In genomic region chr20:40506567-40506966, GRCh38 we compare ENCODE assay signal across 1 cellular context.
TF ChIP-seq lines count a peak whose summit lies in the region.

No MANE protein-coding gene starts in this region.

TF ChIP-seq in HepG2, 621 proteins besides CTCF, POLR2A, EP300 and RAD21 (continued from another document):
- no peak for TF ChIP-seq BCLAF1 (IDR thresholded peaks at IDR 0.05)
- TF ChIP-seq SALL1 (CRISPR knock-in tag; IDR thresholded peaks at IDR 0.05): 0 out of 2 replicates have a peak, but pooled peaks have one; percentile 20
- no peak for TF ChIP-seq IKZF5 (CRISPR knock-in tag; IDR thresholded peaks at IDR 0.05)
- no peak for TF ChIP-seq GMEB2 (CRISPR knock-in tag; IDR thresholded peaks at IDR 0.05; ENCODE audit: low read depth)
- no peak for TF ChIP-seq ZBTB33 (CRISPR knock-in tag; IDR thresholded peaks at IDR 0.05)
- TF ChIP-seq FOSL1 (CRISPR knock-in tag; IDR thresholded peaks at IDR 0.05; ENCODE audit: borderline replicate concordance): peak; percentile 53; the same call in 1 of the 2 replicates
- TF ChIP-seq USF2 (IDR thresholded peaks at IDR 0.05; ENCODE audit: low read depth, low read length): peak; percentile 97
- TF ChIP-seq USF2 (CRISPR knock-in tag; IDR thresholded peaks at IDR 0.05; ENCODE audit: borderline replicate concordance): peak; percentile 85; the same call in 1 of the 2 replicates
- no peak for TF ChIP-seq ZNF841 (CRISPR knock-in tag; IDR thresholded peaks at IDR 0.05; ENCODE audit: borderline replicate concordance)
- no peak for TF ChIP-seq NFRKB (IDR thresholded peaks at IDR 0.05)
- no peak for TF ChIP-seq ESRRA (CRISPR knock-in tag; IDR thresholded peaks at IDR 0.05; ENCODE audit: low read depth)
- no peak for TF ChIP-seq HNF4A (CRISPR knock-in tag; IDR thresholded peaks at IDR 0.05)
- TF ChIP-seq HOXA9 (CRISPR knock-in tag; IDR thresholded peaks at IDR 0.05; ENCODE audit: borderline replicate concordance): no peak
- no peak for TF ChIP-seq ZNF281 (CRISPR knock-in tag; IDR thresholded peaks at IDR 0.05; ENCODE audit: borderline replicate concordance)
- TF ChIP-seq NR3C1 (CRISPR knock-in tag; IDR thresholded peaks at IDR 0.05): no peak
- TF ChIP-seq ZNF383 (CRISPR knock-in tag; IDR thresholded peaks at IDR 0.05; ENCODE audit: borderline replicate concordance): no peak
- TF ChIP-seq DZIP1 (CRISPR knock-in tag; IDR thresholded peaks at IDR 0.05): no peak
- TF ChIP-seq ARID5B (CRISPR knock-in tag; IDR thresholded peaks at IDR 0.05): no peak
- no peak for TF ChIP-seq NFKB2 (CRISPR knock-in tag; IDR thresholded peaks at IDR 0.05; ENCODE audit: borderline replicate concordance)
- TF ChIP-seq PLSCR1 (CRISPR knock-in tag; IDR thresholded peaks at IDR 0.05; ENCODE audit: borderline replicate concordance): no peak
- TF ChIP-seq FOXM1 (CRISPR knock-in tag; IDR thresholded peaks at IDR 0.05): no peak
- 0 out of 2 replicates have a peak, but pooled peaks have one; percentile 19 for TF ChIP-seq MYC (CRISPR knock-in tag; IDR thresholded peaks at IDR 0.05; ENCODE audit: borderline replicate concordance)
